22 cellular contexts compared by ENCODE assay signal in genomic region chr1:201483373-201483949, GRCh38. TPM values are rescaled to one million over a fixed set of nuclear protein-coding genes. Genes with fewer than 3 reads are reported as not detected.
A peak's percentile ranks its signal among the peaks of the same experiment; 100 is the strongest.
DNase-seq lines count a peak whose midpoint lies in the region; ATAC-seq and TF ChIP-seq lines count a peak whose summit lies in the region.
"Had no signal": no experiment of that assay in that cellular context is flagged by ENCODE, and none has a peak within 500 bp of the region (broad histone marks: within the 10 kb centered on the region; RNA-seq: fewer than 3 reads in every experiment).

No MANE protein-coding gene starts in this region.

- H3K27me3 ChIP-seq in esophagus squamous epithelium (no peaks in the 10 kb centered on the region), Peyer's patch (no peaks in the 10 kb centered on the region)
- peaks cover 0 to 14% of the 10 kb centered on the region in 2 donors for H3K27me3 ChIP-seq in naive thymus-derived CD4-positive, alpha-beta T cell (ENCODE audit: control insufficient read depth in 2 of 2, insufficient read depth in 2 of 2, low read length in 2 of 2)
- H3K27me3 ChIP-seq: ovary, SJSA1 had no signal

- POLR2A ChIA-PET in activated CD8-positive, alpha-beta T cell treated with anti-CD3 and anti-CD28 coated beads for 36 hours (lab: Charles Lee), result interaction anchor here (1.5 to 2.0 kb wide), 2 partner anchors 23 to 30 kb away, joined by 4 to 9 read pairs; no protein-coding TSS in a partner anchor
- POLR2A ChIA-PET in naive thymus-derived CD4-positive, alpha-beta T cell (lab: Charles Lee), result interaction anchor here (0.6 kb wide), 1 partner anchor 346 kb away, joined by 3 read pairs; no protein-coding TSS in a partner anchor

- H3K36me3 ChIP-seq in esophagus squamous epithelium (peaks cover 7 to 57% (median 27%) of the 10 kb centered on the region in 3 donors), Peyer's patch (peaks cover 0 to 51% (median 0%) of the 10 kb centered on the region in 3 donors)
- peaks cover 0 to 33% (median 0%) of the 10 kb centered on the region in 3 experiments for H3K36me3 ChIP-seq in naive thymus-derived CD4-positive, alpha-beta T cell (ENCODE audit: control insufficient read depth in 2 of 3, insufficient read depth in 3 of 3, low read length in 3 of 3)
- H3K36me3 ChIP-seq: ovary had no signal

- H3K4me1 ChIP-seq in esophagus squamous epithelium, result peaks cover 22 to 85% (median 34%) of the 10 kb centered on the region in 3 donors
- peaks cover 4 to 30% (median 13%) of the 10 kb centered on the region in 4 donors for H3K4me1 ChIP-seq in Peyer's patch
- peaks cover 15 to 19% of the 10 kb centered on the region in 2 donors for H3K4me1 ChIP-seq in naive thymus-derived CD4-positive, alpha-beta T cell (ENCODE audit: control insufficient read depth in 2 of 2, insufficient read depth in 2 of 2, low read length in 2 of 2)

- peaks cover 23% of the 10 kb centered on the region for H3K36me3 Mint-ChIP-seq in Calu3 (ENCODE audit: insufficient read depth, unreplicated experiment)
- H3K36me3 Mint-ChIP-seq in activated CD8-positive, alpha-beta T cell treated with anti-CD3 and anti-CD28 coated beads for 36 hours (ENCODE audit: low read depth), result peaks cover 9% of the 10 kb centered on the region
- H3K36me3 Mint-ChIP-seq in naive thymus-derived CD4-positive, alpha-beta T cell, result peaks cover 0 to 7% (median under 1%) of the 10 kb centered on the region in 5 donors

- TSS peak; percentile 61 for BruUV-seq in Calu3 (replicated peaks; lab: Mats Ljungman, UMichigan)

- H3K4me3 ChIP-seq in esophagus squamous epithelium, result no peak overlapping the region
- no peak overlapping the region for H3K4me3 ChIP-seq in Peyer's patch
- no peak overlapping the region for H3K4me3 ChIP-seq in naive thymus-derived CD4-positive, alpha-beta T cell (ENCODE audit: low read length)
- H3K4me3 ChIP-seq: ovary, SJSA1 had no signal

- H3K9me3 ChIP-seq in esophagus squamous epithelium (no peaks in the 10 kb centered on the region), Peyer's patch (no peaks in the 10 kb centered on the region)
- H3K9me3 ChIP-seq in naive thymus-derived CD4-positive, alpha-beta T cell (ENCODE audit: control insufficient read depth in 2 of 3, low read length in 3 of 3), result no peaks in the 10 kb centered on the region
- H3K9me3 ChIP-seq: ovary, SJSA1 had no signal

- no peaks in the 10 kb centered on the region for H3K9me3 Mint-ChIP-seq in Calu3 (ENCODE audit: low read depth, unreplicated experiment)
- no peaks in the 10 kb centered on the region for H3K9me3 Mint-ChIP-seq in activated CD8-positive, alpha-beta T cell treated with anti-CD3 and anti-CD28 coated beads for 36 hours
- H3K9me3 Mint-ChIP-seq in naive thymus-derived CD4-positive, alpha-beta T cell, result no peaks in the 10 kb centered on the region

- DNase-seq in Calu3 (no peak), esophagus squamous epithelium (lab: John Stamatoyannopoulos, UW) (no peak), Peyer's patch (no peak), hepatic stellate cell (ENCODE audit: low spot score) (no peak)
- no peak for DNase-seq in activated CD8-positive, alpha-beta T cell treated with anti-CD3 and anti-CD28 coated beads for 36 hours
- no peak for DNase-seq in naive thymus-derived CD4-positive, alpha-beta T cell
- DNase-seq: activated CD4-positive, CD25-positive, alpha-beta regulatory T cell treated with anti-CD3 and anti-CD28 coated beads, Interleukin-2, amount 50 U/mL, for 72 hours; activated gamma-delta T cell; aorta; C1 segment of cervical spinal cord; DMS153; GF-D8; left ventricle myocardium superior; NCI-H1417 treated with DMSO at 0.1 percent for 48 hours; NCI-H2171; NCI-H69; ovary; stimulated activated CD4-positive, alpha-beta T cell treated with anti-CD3 and anti-CD28 coated beads, Interleukin-2, amount 100 ng/mL, for 24 hours had no signal

- CTCF ChIA-PET in Calu3 (lab: Charles Lee), result interaction anchor here (0.6 to 5.7 kb wide), 8 partner anchors 20 to 183 kb away, joined by 3 to 172 read pairs (median 15); no protein-coding TSS in a partner anchor
- CTCF ChIA-PET in activated CD8-positive, alpha-beta T cell treated with anti-CD3 and anti-CD28 coated beads for 36 hours (lab: Charles Lee), result interaction anchor here (0.9 to 29.4 kb wide), 10 partner anchors 22 to 310 kb away, joined by 3 to 796 read pairs (median 6); partner anchors contain the start of gene CSRP1
- CTCF ChIA-PET in naive thymus-derived CD4-positive, alpha-beta T cell (lab: Charles Lee), result interaction anchor here (0.9 to 14.3 kb wide), 3 partner anchors 20 to 33 kb away, joined by 3 to 215 read pairs (median 3); no protein-coding TSS in a partner anchor

- no peak for ATAC-seq in activated CD8-positive, alpha-beta T cell treated with anti-CD3 and anti-CD28 coated beads for 36 hours
- no peak for ATAC-seq in GM19467 (IDR thresholded peaks at IDR 0.05; ENCODE audit: unreplicated experiment)
- ATAC-seq in naive thymus-derived CD4-positive, alpha-beta T cell, result no peak
- ATAC-seq: left ventricle myocardium superior had no signal

- no peak overlapping the region for H3K4me3 Mint-ChIP-seq in Calu3 (ENCODE audit: low read depth, unreplicated experiment)
- H3K4me3 Mint-ChIP-seq in activated CD8-positive, alpha-beta T cell treated with anti-CD3 and anti-CD28 coated beads for 36 hours, result no peak overlapping the region
- no peak overlapping the region for H3K4me3 Mint-ChIP-seq in naive thymus-derived CD4-positive, alpha-beta T cell

- H3K27ac ChIP-seq in esophagus squamous epithelium (peak overlapping the region in 3 of 4 donors; percentile 90 to 93 (median 92)), temporal lobe (ENCODE audit: low read depth, low read length) (peak overlapping the region; percentile 37), Peyer's patch (no peak overlapping the region)
- H3K27ac ChIP-seq in naive thymus-derived CD4-positive, alpha-beta T cell (ENCODE audit: low read depth, low read length), result no peak overlapping the region
- H3K27ac ChIP-seq: ovary, SJSA1 had no signal

- no peak for TF ChIP-seq POLR2A in esophagus squamous epithelium (IDR thresholded peaks at IDR 0.05)
- TF ChIP-seq POLR2A in Peyer's patch (IDR thresholded peaks at IDR 0.05), result no peak

- WGBS in esophagus squamous epithelium, 2 donors, result 82 to 85% methylated on average over 3 of the region's 4 CpGs

- H3K4me1 Mint-ChIP-seq in Calu3 (ENCODE audit: low read depth, unreplicated experiment), result peaks cover 25% of the 10 kb centered on the region
- peaks cover 14% of the 10 kb centered on the region for H3K4me1 Mint-ChIP-seq in activated CD8-positive, alpha-beta T cell treated with anti-CD3 and anti-CD28 coated beads for 36 hours (ENCODE audit: low read depth)
- H3K4me1 Mint-ChIP-seq in naive thymus-derived CD4-positive, alpha-beta T cell, result peaks cover 8 to 28% (median 23%) of the 10 kb centered on the region in 7 donors

- TF ChIP-seq CTCF in Calu3 (IDR thresholded peaks at IDR 0.05; ENCODE audit: unreplicated experiment) (no peak), esophagus squamous epithelium (IDR thresholded peaks at IDR 0.05) (no peak), Peyer's patch (IDR thresholded peaks at IDR 0.05) (no peak)
- no peak for TF ChIP-seq CTCF in activated CD8-positive, alpha-beta T cell treated with anti-CD3 and anti-CD28 coated beads for 36 hours (IDR thresholded peaks at IDR 0.05)

- intact Hi-C loops in Calu3 (cut with micrococcal nuclease; ENCODE audit: unreplicated experiment) (no loop called here), esophagus squamous epithelium (cut with DNase I) (loop anchor here (2.0 kb wide), 1 partner anchor 29 kb away; no protein-coding TSS in a partner anchor)
- intact Hi-C loops in activated CD8-positive, alpha-beta T cell treated with anti-CD3 and anti-CD28 coated beads for 36 hours (cut with micrococcal nuclease), result loop anchor here (5.0 kb wide), 1 partner anchor 36 kb away; no protein-coding TSS in a partner anchor
- intact Hi-C loops in naive thymus-derived CD4-positive, alpha-beta T cell (cut with micrococcal nuclease), result loop anchor here (2.0 to 10.0 kb wide), 4 partner anchors 75 to 661 kb away; partner anchors contain the start of gene ARL8A (in 1 of the 2)

- no peaks in the 10 kb centered on the region for H3K27me3 Mint-ChIP-seq in Calu3 (ENCODE audit: unreplicated experiment)
- peaks cover 22% of the 10 kb centered on the region for H3K27me3 Mint-ChIP-seq in activated CD8-positive, alpha-beta T cell treated with anti-CD3 and anti-CD28 coated beads for 36 hours
- peaks cover 12 to 19% (median 14%) of the 10 kb centered on the region in 5 donors for H3K27me3 Mint-ChIP-seq in naive thymus-derived CD4-positive, alpha-beta T cell

- no peak overlapping the region for H3K27ac Mint-ChIP-seq in Calu3 (ENCODE audit: unreplicated experiment)
- H3K27ac Mint-ChIP-seq in activated CD8-positive, alpha-beta T cell treated with anti-CD3 and anti-CD28 coated beads for 36 hours, result peak overlapping the region; percentile 27
- peak overlapping the region in 2 of 9 donors; percentile 5 to 55 for H3K27ac Mint-ChIP-seq in naive thymus-derived CD4-positive, alpha-beta T cell

RNA-seq across cellular contexts. Expression of gene PHLDA3, which starts 14.5 kb away (rescaled TPM):
- total RNA-seq in Calu3 (2022) (31.1 and 36.7 TPM in 2 replicates), esophagus squamous epithelium (10 to 100 TPM; 60.9 to 87.9 (median 75.1) TPM), temporal lobe (7.1 TPM), Peyer's patch (10 to 100 TPM in 1 of 4 donors, 1 to 10 TPM in 3; 4.4 to 43.7 (median 5.2) TPM)
- 1 to 10 TPM; 6.2 to 7.9 TPM for total RNA-seq in activated CD8-positive, alpha-beta T cell treated with anti-CD3 and anti-CD28 coated beads for 36 hours
- 10 to 100 TPM in 1 of 5 experiments, 1 to 10 TPM in 2, under 1 TPM in 2; 0.19 to 22.4 (median 1.1) TPM for total RNA-seq in naive thymus-derived CD4-positive, alpha-beta T cell
- polyA plus RNA-seq in naive thymus-derived CD4-positive, alpha-beta T cell, result under 1 TPM in 1 of 2 donors, not detected in 1; 0.13 TPM
- total RNA-seq: OCI-LY7 had no signal

RNA-seq across cellular contexts. Expression of gene CSRP1, which starts 23.5 kb away (rescaled TPM):
- total RNA-seq in Calu3 (2022), result 69.9 and 73.5 TPM in 2 replicates
- 10 to 100 TPM; 55.3 to 56.2 TPM for total RNA-seq in activated CD8-positive, alpha-beta T cell treated with anti-CD3 and anti-CD28 coated beads for 36 hours
- total RNA-seq in esophagus squamous epithelium, result 1,000 to 10,000 TPM in 1 of 4 donors, 100 to 1,000 TPM in 3; 243 to 1,044 (median 363) TPM
- 23.1 TPM for total RNA-seq in temporal lobe
- total RNA-seq in Peyer's patch, result 100 to 1,000 TPM; 139 to 306 (median 160) TPM
- total RNA-seq in naive thymus-derived CD4-positive, alpha-beta T cell, result 10 to 100 TPM; 24.2 to 83.1 (median 37.7) TPM
- polyA plus RNA-seq in naive thymus-derived CD4-positive, alpha-beta T cell, result 10 to 100 TPM; 43.6 to 52.0 TPM

RNA-seq across cellular contexts. Expression of gene NAV1, which starts 55.5 kb away (rescaled TPM):
- total RNA-seq in Calu3 (2022) (13.1 and 24.8 TPM in 2 replicates), esophagus squamous epithelium (10 to 100 TPM; 18.1 to 25.5 (median 21.0) TPM), temporal lobe (78.4 TPM), Peyer's patch (10 to 100 TPM in 3 of 4 donors, 1 to 10 TPM in 1; 6.7 to 47.9 (median 14.9) TPM)
- total RNA-seq in activated CD8-positive, alpha-beta T cell treated with anti-CD3 and anti-CD28 coated beads for 36 hours, result 1 to 10 TPM; 1.6 to 2.1 TPM
- total RNA-seq in naive thymus-derived CD4-positive, alpha-beta T cell, result 10 to 100 TPM in 1 of 5 experiments, 1 to 10 TPM in 4; 2.3 to 10.8 (median 4.4) TPM
- polyA plus RNA-seq in naive thymus-derived CD4-positive, alpha-beta T cell, result under 1 TPM; 0.18 to 0.91 TPM

Comparison
In these comparisons a context has a peak if more than half of its experiments do, and no peak if none do; other contexts are left out.
1. H3K27ac ChIP-seq: peak in esophagus squamous epithelium (3 of 4) and temporal lobe (single experiment); none in Peyer's patch (0 of 4) and naive thymus-derived CD4-positive, alpha-beta T cell (single experiment).